ENCODE assay signal across 11 cellular contexts in genomic region chr4:8110071-8110986, GRCh38. TPM values are rescaled to one million over a fixed set of nuclear protein-coding genes. Genes with fewer than 3 reads are reported as not detected.
A peak's percentile ranks its signal among the peaks of the same experiment; 100 is the strongest.
DNase-seq lines count a peak whose midpoint lies in the region; TF ChIP-seq lines count a peak whose summit lies in the region.
"Had no signal": no experiment of that assay in that cellular context is flagged by ENCODE, and none has a peak within 500 bp of the region (broad histone marks: within the 10 kb centered on the region; RNA-seq: fewer than 3 reads in every experiment).

No MANE protein-coding gene starts in this region.

- H3K27ac ChIP-seq in caudate nucleus (ENCODE audit: low read depth, low read length) = peak overlapping the region; percentile 52
- H3K27ac ChIP-seq: esophagus squamous epithelium, SJSA1 had no signal

- H3K36me3 Mint-ChIP-seq in HFFc6 (ENCODE audit: low read depth) (no peaks in the 10 kb centered on the region), nephron progenitor cell (ENCODE audit: low read depth) (no peaks in the 10 kb centered on the region)
- H3K36me3 Mint-ChIP-seq: natural killer cell treated with Interleukin-12 subunit alpha and Interleukin-12 subunit beta and Interleukin-15 and Interleukin-18, amount 100 ng/mL, for 72 hours had no signal

- H3K27me3 Mint-ChIP-seq in HFFc6 (ENCODE audit: insufficient read depth) (peaks cover 61% of the 10 kb centered on the region), nephron progenitor cell (ENCODE audit: low read depth, poor library complexity) (peaks cover 16% of the 10 kb centered on the region)

- H3K4me3 Mint-ChIP-seq in HFFc6 = no peak overlapping the region
- H3K4me3 Mint-ChIP-seq in nephron progenitor cell = no peak overlapping the region
- H3K4me3 Mint-ChIP-seq: natural killer cell treated with Interleukin-12 subunit alpha and Interleukin-12 subunit beta and Interleukin-15 and Interleukin-18, amount 100 ng/mL, for 72 hours had no signal

- DNase-seq in ELR (ENCODE audit: low read depth) = peak; percentile 49
- DNase-seq in HFFc6 = peak; percentile 15
- DNase-seq in caudate nucleus (lab: John Stamatoyannopoulos, UW) = peak in 1 of 61 donors; percentile 41
- DNase-seq in nephron progenitor cell = peak; percentile 60
- no peak for DNase-seq in foreskin melanocyte
- DNase-seq in occipital lobe (lab: John Stamatoyannopoulos, UW) = no peak
- DNase-seq in GOT3 (lab: John Stamatoyannopoulos, UW) = no peak
- DNase-seq: esophagus squamous epithelium, KBM-7 had no signal

- H3K4me1 Mint-ChIP-seq in HFFc6 (ENCODE audit: low read depth) = no peaks in the 10 kb centered on the region
- H3K4me1 Mint-ChIP-seq in nephron progenitor cell = peaks cover 20% of the 10 kb centered on the region

- no peak overlapping the region for H3K27ac Mint-ChIP-seq in HFFc6
- H3K27ac Mint-ChIP-seq in nephron progenitor cell = no peak overlapping the region
- H3K27ac Mint-ChIP-seq: natural killer cell treated with Interleukin-12 subunit alpha and Interleukin-12 subunit beta and Interleukin-15 and Interleukin-18, amount 100 ng/mL, for 72 hours had no signal

- peak; percentile 29; the same call in 1 of the 2 replicates for TF ChIP-seq CTCF in HFFc6 (IDR thresholded peaks at IDR 0.05)
- TF ChIP-seq CTCF in nephron progenitor cell (IDR thresholded peaks at IDR 0.05) = peak; percentile 51

- H3K9me3 Mint-ChIP-seq in HFFc6 (no peaks in the 10 kb centered on the region), nephron progenitor cell (peaks cover 6% of the 10 kb centered on the region)
- H3K9me3 Mint-ChIP-seq: natural killer cell treated with Interleukin-12 subunit alpha and Interleukin-12 subunit beta and Interleukin-15 and Interleukin-18, amount 100 ng/mL, for 72 hours had no signal

RNA-seq across cellular contexts. Expression of gene ABLIM2, which starts 48.3 kb away (rescaled TPM):
- under 1 TPM in 1 of 6 experiments, not detected in 5; 0.14 TPM for total RNA-seq in HFFc6 (2021; fragmentation: NEBNext Ultra II Directional; extraction: Animal tissue kit (Norgen Biotek cat#: 25700))
- 18.4 TPM for total RNA-seq in occipital lobe

Comparison
In these comparisons a context has a peak if more than half of its experiments do, and no peak if none do; other contexts are left out.
1. DNase-seq: peak in ELR (single experiment), HFFc6 (single experiment) and nephron progenitor cell (single experiment); none in foreskin melanocyte (single experiment), occipital lobe (single experiment) and GOT3 (single experiment).
2. RNA of gene ABLIM2, which starts 48.3 kb away (total RNA-seq): 18.4 TPM in occipital lobe (single experiment); 0.14 TPM in HFFc6; every median in the first group is over 10 times any median in the second.